Comparison of ENCODE assay signal across 11 cellular contexts in genomic region chr5:56358703-56359428, GRCh38.
A peak's percentile ranks its signal among the peaks of the same experiment; 100 is the strongest.
DNase-seq lines count a peak whose midpoint lies in the region; ATAC-seq, FAIRE-seq and TF ChIP-seq lines count a peak whose summit lies in the region.
"Had no signal": no experiment of that assay in that cellular context is flagged by ENCODE, and none has a peak within 500 bp of the region (broad histone marks: within the 10 kb centered on the region; RNA-seq: fewer than 3 reads in every experiment).

No MANE protein-coding gene starts in this region.

- CTCF ChIA-PET in A549 (lab: Yijun Ruan, JAX) (no interaction called here), T-cell (lab: Charles Lee) (no interaction called here)

- H3K27me3 ChIP-seq in muscle layer of duodenum (ENCODE audit: low read depth, low read length), result no peaks in the 10 kb centered on the region
- H3K27me3 ChIP-seq: esophagus squamous epithelium had no signal

- peak in 1 of 2 experiments; percentile 62; a peak in 1 of 5 replicates for TF ChIP-seq EP300 in A549 (IDR thresholded peaks at IDR 0.05)

- POLR2A ChIA-PET in A549 (lab: Yijun Ruan, JAX) (no interaction called here), T-cell (lab: Charles Lee) (no interaction called here)

- H3K27ac ChIP-seq in A549 (peak overlapping the region; percentile 72 to 80), muscle layer of duodenum (ENCODE audit: low read length) (peak overlapping the region; percentile 25)

- no peaks in the 10 kb centered on the region for H3K36me3 ChIP-seq in muscle layer of duodenum (ENCODE audit: control insufficient read depth in 1 of 2, insufficient read depth in 2 of 2, low read length in 2 of 2)
- H3K36me3 ChIP-seq: esophagus squamous epithelium had no signal

- TF ChIP-seq POLR2A in A549 (IDR thresholded peaks at IDR 0.05; ENCODE audit: low read length), result no peak

- peaks cover 42% of the 10 kb centered on the region for H3K4me1 ChIP-seq in A549
- no peaks in the 10 kb centered on the region for H3K4me1 ChIP-seq in muscle layer of duodenum (ENCODE audit: control insufficient read depth in 1 of 2, insufficient read depth in 2 of 2, low read length in 2 of 2)

- no peak overlapping the region for H3K4me3 ChIP-seq in A549
- no peak overlapping the region for H3K4me3 ChIP-seq in epithelial cell of esophagus (ENCODE audit: low read length)
- H3K4me3 ChIP-seq in muscle layer of duodenum (ENCODE audit: low read depth in 1 of 2, low read length in 2 of 2), result no peak overlapping the region
- H3K4me3 ChIP-seq: esophagus squamous epithelium had no signal

- peak; percentile 56 for FAIRE-seq in A549 (lab: Jason Lieb, UNC)

- H3K4me2 ChIP-seq in A549, result peak overlapping the region; percentile 66

- WGBS in A549 (ENCODE audit: missing lambda C conversion rate), result 13% methylated on average over 11 of the region's 11 CpGs

- DNase-seq in A549 (ENCODE audit: low read depth in 1 of 2, low spot score in 1 of 2) (peak; percentile 67 to 71), M059J (ENCODE audit: low read depth) (peak; percentile 90), epithelial cell of esophagus (ENCODE audit: low read depth) (peak; percentile 24), NCI-H1105 treated with DMSO at 0.1 percent for 48 hours (lab: John Stamatoyannopoulos, UW) (no peak), T-cell (no peak)
- DNase-seq in stimulated activated CD4-positive, alpha-beta T cell treated with anti-CD3 and anti-CD28 coated beads, Interleukin-4, amount 100 ng/mL, for 1 hour, result no peak
- DNase-seq: activated CD4-positive, CD25-positive, alpha-beta regulatory T cell treated with anti-CD3 and anti-CD28 coated beads, Interleukin-2, amount 50 U/mL, for 72 hours; esophagus squamous epithelium had no signal

- no peak for TF ChIP-seq CTCF in A549 (IDR thresholded peaks at IDR 0.05)
- no peak for TF ChIP-seq CTCF in epithelial cell of esophagus (IDR thresholded peaks at IDR 0.05; ENCODE audit: insufficient read depth, low read depth, low read length, missing control alignments)

- TF ChIP-seq RAD21 in A549 (conservative IDR thresholded peaks at IDR 0.05 in 1 of 2, IDR thresholded peaks at IDR 0.05 in 1 of 2), result peak in 1 of 2 experiments; percentile 34; a peak in 1 of 5 replicates

- H3K4me1 Mint-ChIP-seq in T-cell, result peaks cover 3 to 8% (median 5%) of the 10 kb centered on the region in 3 donors

- H3K27me3 Mint-ChIP-seq in T-cell, result no peaks in the 10 kb centered on the region
- H3K27me3 Mint-ChIP-seq: activated naive CD4-positive, alpha-beta T cell treated with anti-CD3 and anti-CD28 coated beads, Interleukin-2, amount 50 U/mL, for 24 hours had no signal

- no peaks in the 10 kb centered on the region for H3K36me3 Mint-ChIP-seq in T-cell
- H3K36me3 Mint-ChIP-seq: activated naive CD4-positive, alpha-beta T cell treated with anti-CD3 and anti-CD28 coated beads, Interleukin-2, amount 50 U/mL, for 24 hours had no signal

- H3K9me3 ChIP-seq in A549, result peaks cover 2% of the 10 kb centered on the region; the same call in 1 of the 3 replicates
- no peaks in the 10 kb centered on the region for H3K9me3 ChIP-seq in muscle layer of duodenum (ENCODE audit: control insufficient read depth in 1 of 2, low read length in 2 of 2)
- H3K9me3 ChIP-seq: esophagus squamous epithelium had no signal

- H3K27ac Mint-ChIP-seq in T-cell, result no peak overlapping the region
- H3K27ac Mint-ChIP-seq: activated naive CD4-positive, alpha-beta T cell treated with anti-CD3 and anti-CD28 coated beads, Interleukin-2, amount 50 U/mL, for 24 hours had no signal

- H3K4me3 Mint-ChIP-seq in T-cell, result no peak overlapping the region
- H3K4me3 Mint-ChIP-seq: activated naive CD4-positive, alpha-beta T cell treated with anti-CD3 and anti-CD28 coated beads, Interleukin-2, amount 50 U/mL, for 24 hours had no signal

- peaks cover 0 to under 1% (median 0%) of the 10 kb centered on the region in 3 donors for H3K9me3 Mint-ChIP-seq in T-cell
- H3K9me3 Mint-ChIP-seq: activated naive CD4-positive, alpha-beta T cell treated with anti-CD3 and anti-CD28 coated beads, Interleukin-2, amount 50 U/mL, for 24 hours had no signal

- ATAC-seq in A549, result peak; percentile 84 to 86
- ATAC-seq in GM21528 (IDR thresholded peaks at IDR 0.05; ENCODE audit: low FRiP score, unreplicated experiment), result no peak
- no peak for ATAC-seq in T-cell (replicated peaks in 1 of 4)

TF ChIP-seq in A549, 52 proteins besides CTCF, POLR2A, EP300 and RAD21:
- TF ChIP-seq GATA3 (IDR thresholded peaks at IDR 0.05; ENCODE audit: borderline replicate concordance) (peak; percentile 65), EHF (CRISPR knock-in tag; IDR thresholded peaks at IDR 0.05) (no peak), HOXB5 (CRISPR knock-in tag; IDR thresholded peaks at IDR 0.05) (no peak), MAFK (IDR thresholded peaks at IDR 0.05; ENCODE audit: partially characterized antibody) (peak; percentile 22), CEBPB (IDR thresholded peaks at IDR 0.05) (peak in 1 of 2 experiments; percentile 20; a peak in 1 of 4 replicates), CBX8 (IDR thresholded peaks at IDR 0.05) (no peak), EHMT2 (IDR thresholded peaks at IDR 0.05; ENCODE audit: low read depth) (no peak), JUNB (IDR thresholded peaks at IDR 0.05) (peak; percentile 59), RFX5 (IDR thresholded peaks at IDR 0.05) (no peak), PHF8 (IDR thresholded peaks at IDR 0.05; ENCODE audit: borderline replicate concordance, low read depth) (no peak), BHLHE40 (IDR thresholded peaks at IDR 0.05; ENCODE audit: low read depth, low read length) (no peak), CBX2 (IDR thresholded peaks at IDR 0.05; ENCODE audit: borderline replicate concordance, low read depth) (no peak), JUN (IDR thresholded peaks at IDR 0.05) (peak in 1 of 2 experiments; percentile 17; a peak in 1 of 5 replicates), NFE2L2 (conservative IDR thresholded peaks at IDR 0.05; ENCODE audit: low read length) (no peak), FOSL2 (IDR thresholded peaks at IDR 0.05) (no peak), FOSL2 (CRISPR knock-in tag; IDR thresholded peaks at IDR 0.05) (peak; percentile 10; the same call in 1 of the 2 replicates), CHD2 (IDR thresholded peaks at IDR 0.05; ENCODE audit: low read length, partially characterized antibody) (no peak), NPAS2 (CRISPR knock-in tag; IDR thresholded peaks at IDR 0.05; ENCODE audit: borderline replicate concordance) (no peak), HOXA7 (CRISPR knock-in tag; IDR thresholded peaks at IDR 0.05) (no peak), SREBF2 (IDR thresholded peaks at IDR 0.05) (no peak), REST (IDR thresholded peaks at IDR 0.05) (no peak)

Comparison
In these comparisons a context has a peak if more than half of its experiments do, and no peak if none do; other contexts are left out.
1. ATAC-seq: peak in A549 (2 of 2); none in GM21528 (single experiment) and T-cell (0 of 4).
2. DNase-seq: peak in A549 (2 of 2), M059J (single experiment) and epithelial cell of esophagus (single experiment); none in stimulated activated CD4-positive, alpha-beta T cell treated with anti-CD3 and anti-CD28 coated beads, Interleukin-4, amount 100 ng/mL, for 1 hour (single experiment), NCI-H1105 treated with DMSO at 0.1 percent for 48 hours (single experiment) and T-cell (0 of 34).